ENCODE assay signal across 1 cellular context in the genomic region with DNA sequence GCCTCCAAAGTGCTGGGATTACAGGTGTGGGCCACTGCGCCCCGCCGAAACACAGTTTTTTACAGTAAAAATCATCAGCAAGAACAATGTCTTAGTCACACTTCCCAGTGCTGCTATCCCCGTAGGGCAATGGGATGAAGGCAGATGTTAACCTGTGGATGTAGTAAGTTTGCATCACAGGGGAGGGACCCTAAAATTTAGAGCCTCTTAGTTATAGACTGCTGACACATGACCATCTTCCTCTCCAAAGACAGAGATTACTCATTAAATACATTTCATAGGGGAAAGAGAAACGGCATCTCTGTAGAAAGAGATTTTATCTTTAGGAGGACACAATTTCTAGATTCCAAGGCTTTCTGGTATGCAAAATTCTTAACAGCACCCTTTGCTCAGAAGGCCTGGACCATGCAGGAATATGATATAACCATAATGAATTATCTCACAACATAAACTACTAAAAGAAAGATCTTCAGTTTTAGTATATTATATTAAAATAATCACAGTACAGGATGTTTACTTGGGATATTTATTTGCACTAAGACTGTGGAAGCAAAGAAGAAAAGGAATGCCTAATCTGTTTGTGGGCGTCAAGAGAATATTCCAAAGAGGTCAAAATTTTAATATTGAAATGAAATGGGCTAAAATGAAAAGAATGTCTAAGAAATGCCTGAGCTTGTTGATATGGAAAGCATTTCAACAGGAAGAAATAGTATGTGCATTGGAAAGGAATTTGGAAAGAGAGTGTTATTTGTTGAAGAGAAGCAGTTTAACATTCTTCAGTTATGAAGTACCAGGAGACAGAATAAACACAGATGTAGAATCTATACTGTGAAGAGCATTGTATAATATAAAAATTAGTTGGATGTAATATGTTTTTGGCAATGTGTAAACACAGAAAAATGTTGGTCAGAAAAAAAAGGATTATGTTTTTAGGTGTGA.
TF ChIP-seq lines count a peak whose summit lies in the region.

No MANE protein-coding gene starts in this region.

TF ChIP-seq in IMR-90, 13 proteins besides CTCF, POLR2A, EP300 and RAD21 (continued from another document):
- TF ChIP-seq ELK1 (IDR thresholded peaks at IDR 0.05; ENCODE audit: borderline replicate concordance, low read depth, low read length) = no peak
- no peak for TF ChIP-seq CEBPB (IDR thresholded peaks at IDR 0.05; ENCODE audit: low read depth, low read length)
- TF ChIP-seq RCOR1 (IDR thresholded peaks at IDR 0.05; ENCODE audit: insufficient replicate concordance, low read length) = no peak
- TF ChIP-seq RFX5 (IDR thresholded peaks at IDR 0.05; ENCODE audit: low read depth, low read length) = no peak
- no peak for TF ChIP-seq FOS (IDR thresholded peaks at IDR 0.05; ENCODE audit: low read depth, low read length)
- no peak for TF ChIP-seq MAFK (IDR thresholded peaks at IDR 0.05; ENCODE audit: low read depth, low read length)
